ENCODE assay signal across 8 cellular contexts in genomic region chr10:93542358-93542791, GRCh38. TPM values are rescaled to one million over a fixed set of nuclear protein-coding genes. Genes with fewer than 3 reads are reported as not detected.
DNase-seq lines count a peak whose midpoint lies in the region; ATAC-seq and TF ChIP-seq lines count a peak whose summit lies in the region.

No MANE protein-coding gene starts in this region.

- no peak overlapping the region for H2AFZ ChIP-seq in PC-9

- H3K9me2 ChIP-seq in PC-9 (ENCODE audit: insufficient read depth) = no peaks in the 10 kb centered on the region

- H3K4me1 Mint-ChIP-seq in mesothelial cell of epicardium = peaks cover 11% of the 10 kb centered on the region

- H3K9me3 ChIP-seq in PC-9 (ENCODE audit: insufficient read depth, low read depth) = no peaks in the 10 kb centered on the region

- no peaks in the 10 kb centered on the region for H3K36me3 Mint-ChIP-seq in mesothelial cell of epicardium

- no peaks in the 10 kb centered on the region for H3K27me3 ChIP-seq in PC-9 (ENCODE audit: insufficient read depth, low read depth)

- peaks cover 58% of the 10 kb centered on the region for H3K27me3 Mint-ChIP-seq in mesothelial cell of epicardium (ENCODE audit: low read depth)

- DNase-seq in AG20443 (ENCODE audit: low spot score) = peak; percentile 53
- peak; percentile 26 for DNase-seq in NCI-H1694 (lab: John Stamatoyannopoulos, UW)
- DNase-seq in cardiac fibroblast (ENCODE audit: low read depth in 2 of 2) = peak; percentile 38 to 65
- peak in 1 of 2 experiments; percentile 62 for DNase-seq in mesothelial cell of epicardium (ENCODE audit: low spot score in 2 of 2, unreplicated experiment in 2 of 2)
- DNase-seq in T-helper 1 cell = no peak
- no peak for DNase-seq in GF-D8 (lab: John Stamatoyannopoulos, UW)
- DNase-seq in PC-9 = no peak

- H3K9me3 Mint-ChIP-seq in mesothelial cell of epicardium = no peaks in the 10 kb centered on the region

- POLR2A ChIA-PET in PC-9 (lab: Charles Lee; ENCODE audit: unreplicated experiment) = no interaction called here

- H4K20me1 ChIP-seq in PC-9 (ENCODE audit: insufficient read depth) = no peaks in the 10 kb centered on the region

- intact Hi-C loops in PC-9 (cut with micrococcal nuclease; ENCODE audit: unreplicated experiment) = loop anchor here (1.0 kb wide), 1 partner anchor 138 kb away; no protein-coding TSS in a partner anchor

- no peaks in the 10 kb centered on the region for H3K36me3 ChIP-seq in PC-9 (ENCODE audit: low read depth)

- peaks cover 1% of the 10 kb centered on the region; the same call in 1 of the 2 replicates for H3F3A ChIP-seq in PC-9 (ENCODE audit: insufficient read depth, low read depth)

- H3K27ac ChIP-seq in PC-9 = no peak overlapping the region

- H3K4me3 Mint-ChIP-seq in mesothelial cell of epicardium = peak overlapping the region; percentile 53

- peaks cover 3% of the 10 kb centered on the region for H3K4me1 ChIP-seq in PC-9 (replicated peaks; ENCODE audit: insufficient read depth)

- H3K4me2 ChIP-seq in PC-9 = no peak overlapping the region

- peak overlapping the region; percentile 22 to 30 for H3K4me3 ChIP-seq in cardiac fibroblast (replicated peaks in 1 of 2; ENCODE audit: low read depth in 2 of 2, low read length in 2 of 2)
- no peak overlapping the region for H3K4me3 ChIP-seq in PC-9

- BruUV-seq in PC-9 (replicated peaks; lab: Mats Ljungman, UMichigan) = no TSS peak

- ATAC-seq in GM19328 (IDR thresholded peaks at IDR 0.05; ENCODE audit: unreplicated experiment) = no peak

- H3K27ac Mint-ChIP-seq in mesothelial cell of epicardium = peak overlapping the region; percentile 55

- no peaks in the 10 kb centered on the region for H3K79me2 ChIP-seq in PC-9 (ENCODE audit: low read depth)

- CTCF ChIA-PET in PC-9 (lab: Charles Lee) = interaction anchor here (0.7 kb wide), 1 partner anchor 37 kb away, joined by 3 read pairs; no protein-coding TSS in a partner anchor

- TF ChIP-seq CTCF in cardiac fibroblast (IDR thresholded peaks at IDR 0.05; ENCODE audit: low read depth, low read length) (no peak), mesothelial cell of epicardium (IDR thresholded peaks at IDR 0.05; ENCODE audit: unreplicated experiment) (no peak), PC-9 (conservative IDR thresholded peaks at IDR 0.05) (no peak)

RNA-seq across cellular contexts. Expression of gene FFAR4, which starts 24.1 kb away (rescaled TPM):
- not detected in 3 replicates for total RNA-seq in mesothelial cell of epicardium
- 0.25 TPM in 1 of 2 replicates, not detected in the other for total RNA-seq in PC-9 (2021)

RNA-seq across cellular contexts. Expression of gene CEP55, which starts 46.0 kb away (rescaled TPM):
- total RNA-seq in mesothelial cell of epicardium = 6.0 to 6.3 TPM (median 6.0 TPM) in 3 replicates
- 29.6 and 38.9 TPM in 2 replicates for total RNA-seq in PC-9 (2021)

RNA-seq across cellular contexts. Expression of gene RBP4, which starts 58.7 kb away (rescaled TPM):
- 0.54 to 0.91 TPM (median 0.66 TPM) in 3 replicates for total RNA-seq in mesothelial cell of epicardium
- 0.57 TPM in 1 of 2 replicates, not detected in the other for total RNA-seq in PC-9 (2021)

Comparison
In these comparisons a context has a peak if more than half of its experiments do, and no peak if none do; other contexts are left out.
1. DNase-seq: peak in AG20443 (single experiment), NCI-H1694 (single experiment) and cardiac fibroblast (2 of 2); none in T-helper 1 cell (0 of 5), GF-D8 (single experiment) and PC-9 (0 of 2).